Comparison of ENCODE assay signal across 23 cellular contexts in genomic region chr11:59187020-59187419, GRCh38. TPM values are rescaled to one million over a fixed set of nuclear protein-coding genes. Genes with fewer than 3 reads are reported as not detected.
DNase-seq lines count a peak whose midpoint lies in the region; ATAC-seq and TF ChIP-seq lines count a peak whose summit lies in the region.
"Had no signal": no experiment of that assay in that cellular context is flagged by ENCODE, and none has a peak within 500 bp of the region (broad histone marks: within the 10 kb centered on the region; RNA-seq: fewer than 3 reads in every experiment).

No MANE protein-coding gene starts in this region.

- H3K27ac ChIP-seq in trophoblast cell (ENCODE audit: low read depth, low read length) (no peak overlapping the region), upper lobe of right lung (peak overlapping the region; percentile 20)
- H3K27ac ChIP-seq: 22Rv1, SK-N-MC, thyroid gland, VCaP had no signal

- H3K9ac ChIP-seq in trophoblast cell (ENCODE audit: low read length): no peak overlapping the region

- no peak overlapping the region for H2AFZ ChIP-seq in trophoblast cell (ENCODE audit: insufficient read depth, low read length, poor library complexity)

- no peak overlapping the region for H2BK120ac ChIP-seq in trophoblast cell (ENCODE audit: insufficient read depth, low read length, poor library complexity)

- H4K12ac ChIP-seq in trophoblast cell (ENCODE audit: low read depth, low read length): no peak overlapping the region

- ATAC-seq in Right ventricle myocardium superior (ENCODE audit: poor library complexity) (peak; percentile 21), left ventricle myocardium superior (peak; percentile 32), upper lobe of right lung (peak; percentile 2)
- ATAC-seq: Panc1 had no signal

- H2BK12ac ChIP-seq in trophoblast cell (ENCODE audit: low read length): no peak overlapping the region

- H3K4me3 ChIP-seq in trophoblast cell (ENCODE audit: low read depth, low read length) (no peak overlapping the region), upper lobe of right lung (no peak overlapping the region)
- H3K4me3 ChIP-seq: adrenal gland, gastroesophageal sphincter, SK-N-MC, thyroid gland had no signal

- no peak overlapping the region for H3K4me2 ChIP-seq in trophoblast cell (ENCODE audit: low read length)

- peak overlapping the region; percentile 39 for H4K8ac ChIP-seq in trophoblast cell (ENCODE audit: low read depth, low read length)

- intact Hi-C loops in Right ventricle myocardium superior (cut with DNase I): no loop called here
- intact Hi-C loops in cardiac septum (cut with DNase I): no loop called here
- intact Hi-C loops in left ventricle myocardium superior (cut with micrococcal nuclease): no loop called here
- intact Hi-C loops in upper lobe of right lung (cut with DNase I): no loop called here

- no peak for TF ChIP-seq CTCF in upper lobe of right lung (IDR thresholded peaks at IDR 0.05)

- peaks cover 20 to 30% of the 10 kb centered on the region in 2 experiments for H3K36me3 ChIP-seq in trophoblast cell (ENCODE audit: control insufficient read depth in 1 of 2, insufficient read depth in 2 of 2, low read length in 2 of 2)
- H3K36me3 ChIP-seq in upper lobe of right lung: peaks cover 20% of the 10 kb centered on the region

- peaks cover 2% of the 10 kb centered on the region for H3K79me2 ChIP-seq in trophoblast cell (ENCODE audit: control insufficient read depth, insufficient read depth, low read length, poor library complexity)

- peak overlapping the region; percentile 58 for H2AK5ac ChIP-seq in trophoblast cell (ENCODE audit: low read length)

- H3K18ac ChIP-seq in trophoblast cell (ENCODE audit: low read length): no peak overlapping the region

- no peak overlapping the region for H2BK5ac ChIP-seq in trophoblast cell (ENCODE audit: low read depth, low read length, poor library complexity)

- H3K14ac ChIP-seq in trophoblast cell (ENCODE audit: low read length): no peak overlapping the region

- no peaks in the 10 kb centered on the region for H3K27me3 ChIP-seq in trophoblast cell (ENCODE audit: insufficient read depth, low read length)
- H3K27me3 ChIP-seq in upper lobe of right lung: no peaks in the 10 kb centered on the region
- H3K27me3 ChIP-seq: adrenal gland, gastroesophageal sphincter, thyroid gland had no signal

- no CpG with 5 or more reads among the region's 3 CpGs for WGBS in trophoblast cell (ENCODE audit: extremely low coverage, insufficient coverage, insufficient read length)

- H3K4me1 ChIP-seq in trophoblast cell (ENCODE audit: control insufficient read depth in 1 of 2, insufficient read depth in 2 of 2, low read length in 2 of 2) (peaks cover 30 to 40% of the 10 kb centered on the region in 2 experiments), upper lobe of right lung (peaks cover 73% of the 10 kb centered on the region)

- H3K79me1 ChIP-seq in trophoblast cell (ENCODE audit: low read length): peaks cover 16% of the 10 kb centered on the region

- H3K9me3 ChIP-seq in trophoblast cell (ENCODE audit: insufficient read depth, low read depth, low read length) (no peaks in the 10 kb centered on the region), upper lobe of right lung (no peaks in the 10 kb centered on the region)
- H3K9me3 ChIP-seq: adrenal gland, gastroesophageal sphincter, thyroid gland had no signal

- peak overlapping the region; percentile 2 for H3K4ac ChIP-seq in trophoblast cell (ENCODE audit: low read depth, low read length)

- no peak overlapping the region for H3K23ac ChIP-seq in trophoblast cell (ENCODE audit: low read length)

- no peak overlapping the region for H4K91ac ChIP-seq in trophoblast cell (ENCODE audit: low read depth, low read length)

- DNase-seq in Right ventricle myocardium superior: no peak
- DNase-seq in cardiac septum (ENCODE audit: low spot score): no peak
- DNase-seq in left ventricle myocardium superior: no peak
- no peak for DNase-seq in trophoblast cell
- DNase-seq in upper lobe of right lung: no peak
- DNase-seq in NCI-H2196 treated with DMSO at 0.1 percent for 48 hours (lab: John Stamatoyannopoulos, UW; ENCODE audit: unreplicated experiment): no peak
- no peak for DNase-seq in islet precursor cell
- no peak for DNase-seq in NCI-H345 (lab: John Stamatoyannopoulos, UW)
- DNase-seq: activated gamma-delta T cell, NCI-H187 treated with DMSO at 0.1 percent for 48 hours, NCI-H446 had no signal

RNA-seq across cellular contexts. Expression of gene DTX4, which starts 15.1 kb away (rescaled TPM):
- total RNA-seq in Right ventricle myocardium superior: 1.7 TPM
- 1.5 TPM for total RNA-seq in cardiac septum
- 2.6 TPM for total RNA-seq in left ventricle myocardium superior
- 20.6 and 20.9 TPM in 2 replicates for polyA plus RNA-seq in trophoblast cell (2013)
- 43.1 TPM for total RNA-seq in upper lobe of right lung

RNA-seq across cellular contexts. Expression of gene MPEG1, which starts 25.7 kb away (rescaled TPM):
- total RNA-seq in Right ventricle myocardium superior: 13.8 TPM
- total RNA-seq in cardiac septum: 4.3 TPM
- total RNA-seq in left ventricle myocardium superior: 13.6 TPM
- not detected in 2 replicates for polyA plus RNA-seq in trophoblast cell (2013)
- total RNA-seq in upper lobe of right lung: 34.1 TPM
- total RNA-seq: dermis microvascular lymphatic vessel endothelial cell, epithelial cell of proximal tubule, H9, HT-29, renal cortical epithelial cell had no signal

RNA-seq across cellular contexts. Expression of gene FAM111A, which starts 44.4 kb away (rescaled TPM):
- 8.8 TPM for total RNA-seq in Right ventricle myocardium superior
- total RNA-seq in cardiac septum: 7.3 TPM
- total RNA-seq in left ventricle myocardium superior: 8.4 TPM
- 16.6 and 19.2 TPM in 2 replicates for polyA plus RNA-seq in trophoblast cell (2013)
- 60.9 TPM for total RNA-seq in upper lobe of right lung

Comparison
In these comparisons a context has a peak if more than half of its experiments do, and no peak if none do; other contexts are left out.
1. RNA of gene DTX4, which starts 15.1 kb away (total RNA-seq): 43.1 TPM in upper lobe of right lung (single experiment); 2.6 TPM in left ventricle myocardium superior (single experiment), 1.7 TPM in Right ventricle myocardium superior (single experiment) and 1.5 TPM in cardiac septum (single experiment); every median in the first group is over 10 times any median in the second.
2. Peak in every context shown above with its lines, with median percentiles within 50 percentile points of each other: ATAC-seq.